ENCODE assay signal across 1 cellular context in genomic region chr14:54567634-54568561, GRCh38.
TF ChIP-seq lines count a peak whose summit lies in the region.

No MANE protein-coding gene starts in this region.

TF ChIP-seq in K562, 482 proteins besides CTCF, POLR2A, EP300 and RAD21:
- TF ChIP-seq MGA (IDR thresholded peaks at IDR 0.05) (0 out of 2 replicates have a peak, but pooled peaks have one; percentile 28), RBFOX2 (IDR thresholded peaks at IDR 0.05; ENCODE audit: low read depth, low read length) (peak; percentile 3; the same call in 1 of the 2 replicates), ZFX (CRISPR knock-in tag; IDR thresholded peaks at IDR 0.05) (0 out of 2 replicates have a peak, but pooled peaks have one; percentile 27), ETS2 (tag; IDR thresholded peaks at IDR 0.05; ENCODE audit: borderline replicate concordance, poor library complexity, severe bottlenecking) (no peak), ZNF232 (CRISPR knock-in tag; IDR thresholded peaks at IDR 0.05) (no peak), ASH1L (IDR thresholded peaks at IDR 0.05; ENCODE audit: borderline replicate concordance, low read depth, partially characterized antibody) (no peak), ZNF212 (CRISPR knock-in tag; IDR thresholded peaks at IDR 0.05) (no peak), TCF7 (IDR thresholded peaks at IDR 0.05; ENCODE audit: borderline replicate concordance) (no peak), MCM7 (IDR thresholded peaks at IDR 0.05) (no peak), BCLAF1 (IDR thresholded peaks at IDR 0.05; ENCODE audit: borderline replicate concordance in 1 of 2, control insufficient read depth in 1 of 2, low read depth in 2 of 2, low read length in 1 of 2) (no peak), PRPF4 (IDR thresholded peaks at IDR 0.05; ENCODE audit: insufficient read depth, low read depth, low read length, poor library complexity, severe bottlenecking) (no peak), MYC (IDR thresholded peaks at IDR 0.05; ENCODE audit: low read depth, low read length) (no peak), MYC (CRISPR knock-in tag; IDR thresholded peaks at IDR 0.05; ENCODE audit: borderline replicate concordance, low read depth) (no peak), GTF2E2 (tag; IDR thresholded peaks at IDR 0.05) (no peak), E2F6 (IDR thresholded peaks at IDR 0.05; ENCODE audit: borderline replicate concordance in 1 of 2, extremely low read depth in 1 of 2, insufficient read depth in 1 of 2, insufficient read length in 1 of 2, low read depth in 1 of 2, low read length in 1 of 2, poor library complexity in 1 of 2, severe bottlenecking in 1 of 2) (peak in 1 of 2 experiments; percentile 63), PHF20 (IDR thresholded peaks at IDR 0.05; ENCODE audit: partially characterized antibody) (no peak), POLR2G (IDR thresholded peaks at IDR 0.05; ENCODE audit: low read depth, low read length) (peak; percentile 50; the same call in 1 of the 2 replicates), CCNT2 (IDR thresholded peaks at IDR 0.05; ENCODE audit: borderline replicate concordance, extremely low read depth, insufficient read length, low read depth, low read length) (peak; percentile 14), RREB1 (CRISPR knock-in tag; IDR thresholded peaks at IDR 0.05) (no peak), TAF1 (IDR thresholded peaks at IDR 0.05; ENCODE audit: control insufficient read depth, extremely low read depth, insufficient read depth, low read length, severe bottlenecking) (peak; percentile 9), THRAP3 (IDR thresholded peaks at IDR 0.05; ENCODE audit: borderline replicate concordance) (no peak), SLC30A9 (CRISPR knock-in tag; IDR thresholded peaks at IDR 0.05) (no peak), SRF (CRISPR knock-in tag; IDR thresholded peaks at IDR 0.05) (no peak)
TF ChIP-seq in K562: peak in this region for 7.
